8 cellular contexts compared by ENCODE assay signal in the genomic region with DNA sequence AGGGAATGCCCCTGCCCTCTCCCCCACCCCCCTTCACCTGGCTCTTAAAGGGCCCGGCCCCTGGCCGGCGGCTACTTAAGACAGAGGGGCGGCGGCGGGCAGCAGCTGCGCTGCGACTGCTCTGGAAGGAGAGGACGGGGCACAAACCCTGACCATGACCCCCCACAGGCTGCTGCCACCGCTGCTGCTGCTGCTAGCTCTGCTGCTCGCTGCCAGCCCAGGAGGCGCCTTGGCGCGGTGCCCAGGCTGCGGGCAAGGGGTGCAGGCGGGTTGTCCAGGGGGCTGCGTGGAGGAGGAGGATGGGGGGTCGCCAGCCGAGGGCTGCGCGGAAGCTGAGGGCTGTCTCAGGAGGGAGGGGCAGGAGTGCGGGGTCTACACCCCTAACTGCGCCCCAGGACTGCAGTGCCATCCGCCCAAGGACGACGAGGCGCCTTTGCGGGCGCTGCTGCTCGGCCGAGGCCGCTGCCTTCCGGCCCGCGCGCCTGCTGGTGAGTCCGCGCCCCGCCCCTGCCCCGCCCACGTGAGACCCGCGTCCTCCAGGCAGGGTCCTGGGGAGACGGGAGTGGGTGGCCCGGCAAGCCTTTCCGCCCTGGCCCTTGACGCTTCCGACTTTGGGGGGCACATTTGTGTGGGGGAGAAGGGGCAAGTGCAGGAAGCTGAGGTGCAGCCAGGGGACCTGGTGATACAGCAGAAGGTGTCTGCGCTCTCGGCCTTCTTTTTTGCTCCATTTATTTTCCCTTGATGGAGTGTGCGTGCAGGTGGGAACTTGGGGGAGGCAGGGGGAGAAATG. TPM values are rescaled to one million over a fixed set of nuclear protein-coding genes. Genes with fewer than 3 reads are reported as not detected.
DNase-seq lines count a peak whose midpoint lies in the region; ATAC-seq, FAIRE-seq and TF ChIP-seq lines count a peak whose summit lies in the region.

Gene IGFBP6 (plus strand): TSS at position 104 of the 790 bp plus-strand sequence. CDS start 51 bp downstream, at position 155.

- H3K9me3 ChIP-seq in WERI-Rb-1 (ENCODE audit: severe bottlenecking) (no peaks in the 10 kb centered on the region), kidney (ENCODE audit: control insufficient read depth in 1 of 2, low read length in 2 of 2) (no peaks in the 10 kb centered on the region)

- no peak for FAIRE-seq in kidney (lab: Jason Lieb, UNC)

- DNase-seq in GM13976 (ENCODE audit: low spot score) (peak; percentile 70), LoVo (ENCODE audit: low spot score) (peak; percentile 58), WERI-Rb-1 (peak; percentile 54), cardiac fibroblast (ENCODE audit: low read depth in 2 of 2) (peak; percentile 40), kidney (peak; percentile 92), cortex of kidney (lab: John Stamatoyannopoulos, UW) (no peak)
- DNase-seq in stimulated activated CD4-positive, alpha-beta T cell treated with anti-CD3 and anti-CD28 coated beads, Interleukin-15, amount 100 ng/mL, for 24 hours = peak; percentile 81

- H3K27me3 ChIP-seq in WERI-Rb-1 (ENCODE audit: insufficient read depth, low read depth, severe bottlenecking) = peaks cover 29% of the 10 kb centered on the region

- peaks cover 20 to 26% of the 10 kb centered on the region in 2 donors for H3K4me1 ChIP-seq in kidney (ENCODE audit: control insufficient read depth in 1 of 2, insufficient read depth in 1 of 2, low read depth in 1 of 2, low read length in 2 of 2)

- no peaks in the 10 kb centered on the region for H3K36me3 ChIP-seq in WERI-Rb-1
- H3K36me3 ChIP-seq in kidney (ENCODE audit: control insufficient read depth in 1 of 2, insufficient read depth in 2 of 2, low read length in 2 of 2) = no peaks in the 10 kb centered on the region

- in situ Hi-C loops in GM13976 (cut with MboI; ENCODE audit: low sequenced_read_pairs, unreplicated experiment) = no loop called here

- H3K4me3 ChIP-seq in WERI-Rb-1 (ENCODE audit: low read depth, low read length) (peak within 1 kb of the TSS; percentile 75), cardiac fibroblast (replicated peaks in 1 of 2; ENCODE audit: low read depth in 2 of 2, low read length in 2 of 2) (peak within 1 kb of the TSS; percentile 52 to 71), kidney (ENCODE audit: low read length in 2 of 2) (peak within 1 kb of the TSS; percentile 64 to 71)

- peak within 1 kb of the TSS; percentile 55 to 65 for H3K9ac ChIP-seq in kidney (ENCODE audit: low read length in 2 of 2)

- TF ChIP-seq CTCF in GM13976 (IDR thresholded peaks at IDR 0.05; ENCODE audit: borderline replicate concordance, control extremely low read depth, extremely low read depth, insufficient read depth, missing control alignments) (no peak), WERI-Rb-1 (IDR thresholded peaks at IDR 0.05; ENCODE audit: low read depth, low read length) (no peak), cardiac fibroblast (IDR thresholded peaks at IDR 0.05; ENCODE audit: low read depth, low read length) (no peak), kidney (IDR thresholded peaks at IDR 0.05; ENCODE audit: borderline replicate concordance, extremely low read depth, insufficient read depth) (no peak)

- H3K27ac ChIP-seq in WERI-Rb-1 (no peak within 1 kb of the TSS), kidney (ENCODE audit: low read depth in 2 of 2, low read length in 2 of 2) (peak within 1 kb of the TSS; percentile 66 to 81)

- intact Hi-C loops in kidney (cut with DNase I) = no loop called here

- no peak for ATAC-seq in HG03135 (IDR thresholded peaks at IDR 0.05; ENCODE audit: unreplicated experiment)

RNA-seq across cellular contexts. Expression of gene IGFBP6, which starts in this region (rescaled TPM):
- 203 TPM for total RNA-seq in kidney
- 57.3 TPM for polyA plus RNA-seq in kidney (ENCODE audit: insufficient read depth, low read depth, low replicate concordance)
